28 cellular contexts compared by ENCODE assay signal in the genomic region with DNA sequence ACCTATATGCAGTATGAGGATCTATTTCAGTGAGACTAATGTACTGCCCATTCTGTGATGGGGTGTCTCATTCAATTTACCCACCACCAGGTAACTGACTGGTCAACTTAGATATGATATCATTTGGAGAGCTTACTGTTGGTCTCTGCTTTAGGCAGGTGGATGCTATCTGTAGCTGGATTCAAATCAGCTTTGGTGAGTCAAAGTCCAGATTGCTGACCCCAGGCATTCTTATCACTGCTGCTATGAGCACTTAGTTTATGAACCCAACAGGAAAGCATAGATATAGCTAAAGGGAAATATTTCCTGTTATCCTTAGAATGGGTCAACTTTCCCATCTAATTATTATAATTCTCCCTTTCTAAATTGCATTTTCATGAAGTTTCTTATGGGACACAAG.
"Had no signal": no experiment of that assay in that cellular context is flagged by ENCODE, and none has a peak within 500 bp of the region (broad histone marks: within the 10 kb centered on the region; RNA-seq: fewer than 3 reads in every experiment).

No MANE protein-coding gene starts in this region.

- H3K4me3 Mint-ChIP-seq: dendritic cell treated with granulocyte-macrophage colony-stimulating factor and Interleukin-4, amounts not matched to agents 40 ng/mL and 50 ng/mL, for 4 days; effector memory CD8-positive, alpha-beta T cell; endodermal cell had no signal

- H3K9me3 ChIP-seq: colonic mucosa, esophagus muscularis mucosa, esophagus squamous epithelium, gastrocnemius medialis, gastroesophageal sphincter, heart left ventricle had no signal

- H3K4me3 ChIP-seq: colonic mucosa, coronary artery, dorsolateral prefrontal cortex, esophagus muscularis mucosa, esophagus squamous epithelium, gastrocnemius medialis, gastroesophageal sphincter, heart left ventricle had no signal

- H3K36me3 ChIP-seq: colonic mucosa, esophagus muscularis mucosa, esophagus squamous epithelium, gastrocnemius medialis, gastroesophageal sphincter, heart left ventricle had no signal

- H3K4me1 ChIP-seq: colonic mucosa, esophagus muscularis mucosa, esophagus squamous epithelium, foreskin keratinocyte, gastrocnemius medialis, gastroesophageal sphincter, heart left ventricle had no signal

- DNase-seq: colonic mucosa; cortex of kidney; dermis blood vessel endothelial cell; dorsolateral prefrontal cortex; effector CD4-positive, alpha-beta T cell; effector CD8-positive, alpha-beta T cell; effector memory CD4-positive, alpha-beta T cell; effector memory CD8-positive, alpha-beta T cell; endodermal cell; erythroblast; esophagus squamous epithelium; foreskin fibroblast; foreskin keratinocyte; foreskin melanocyte; gastrocnemius medialis; glutamatergic neuron; head of caudate nucleus; heart left ventricle had no signal

- H3K27me3 Mint-ChIP-seq: dendritic cell treated with granulocyte-macrophage colony-stimulating factor and Interleukin-4, amounts not matched to agents 40 ng/mL and 50 ng/mL, for 4 days; effector memory CD8-positive, alpha-beta T cell had no signal

- H3K27me3 ChIP-seq: colonic mucosa, dorsolateral prefrontal cortex, esophagus muscularis mucosa, esophagus squamous epithelium, foreskin keratinocyte, gastrocnemius medialis, gastroesophageal sphincter, heart left ventricle had no signal

- H3K27ac ChIP-seq: colonic mucosa, coronary artery, epithelial cell of prostate, esophagus muscularis mucosa, esophagus squamous epithelium, foreskin keratinocyte, gastrocnemius medialis, gastroesophageal sphincter, heart left ventricle had no signal

- H3K4me1 Mint-ChIP-seq: endodermal cell had no signal

- ATAC-seq: effector memory CD8-positive, alpha-beta T cell; esophagus mucosa; foreskin keratinocyte; gastrocnemius medialis; gastroesophageal sphincter; heart left ventricle had no signal

- FAIRE-seq: colon, endometrium, endothelial cell of umbilical vein, frontal cortex had no signal

- H3K27ac Mint-ChIP-seq: dendritic cell treated with granulocyte-macrophage colony-stimulating factor and Interleukin-4, amounts not matched to agents 40 ng/mL and 50 ng/mL, for 4 days; effector memory CD8-positive, alpha-beta T cell; endodermal cell had no signal
